ENCODE assay signal across 11 cellular contexts in the genomic region with DNA sequence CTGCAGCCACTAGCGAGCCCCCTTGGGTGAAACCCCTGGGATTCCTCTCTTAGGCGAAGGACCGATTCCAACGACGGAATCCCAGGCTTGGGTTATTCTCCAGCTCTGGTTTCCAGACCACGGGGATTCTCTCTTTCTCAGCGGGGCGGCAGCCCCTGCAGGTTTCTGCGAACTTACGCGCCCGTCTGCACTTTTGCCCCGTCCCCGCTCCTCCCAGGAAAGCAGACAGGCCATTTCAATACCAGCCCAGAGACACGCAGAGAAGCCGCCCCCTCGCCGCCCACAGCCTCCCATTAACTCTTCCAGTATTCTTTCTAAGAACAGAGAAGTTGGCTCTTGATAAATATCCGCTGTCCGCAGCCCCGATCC. TPM values are rescaled to one million over a fixed set of nuclear protein-coding genes. Genes with fewer than 3 reads are reported as not detected.
DNase-seq lines count a peak whose midpoint lies in the region; ATAC-seq and TF ChIP-seq lines count a peak whose summit lies in the region.
"Had no signal": no experiment of that assay in that cellular context is flagged by ENCODE, and none has a peak within 500 bp of the region (broad histone marks: within the 10 kb centered on the region; RNA-seq: fewer than 3 reads in every experiment).

No MANE protein-coding gene starts in this region.

- H3K36me3 ChIP-seq in osteoblast (ENCODE audit: insufficient read depth, low read length), result no peaks in the 10 kb centered on the region
- H3K36me3 ChIP-seq in testis (ENCODE audit: low read depth, missing control alignments), result no peaks in the 10 kb centered on the region

- ATAC-seq in HG02610 (IDR thresholded peaks at IDR 0.05; ENCODE audit: unreplicated experiment), result no peak
- ATAC-seq: sciatic nerve had no signal

- no peak overlapping the region for H3K27ac ChIP-seq in coronary artery
- no peak overlapping the region for H3K27ac ChIP-seq in osteoblast (ENCODE audit: low read depth, low read length)
- no peak overlapping the region for H3K27ac ChIP-seq in testis
- H3K27ac ChIP-seq: PC-9 had no signal

- WGBS in testis, 2 donors, result 0% methylated on average over 16 to 21 of the region's 21 CpGs

- no peak overlapping the region for H2AFZ ChIP-seq in osteoblast (ENCODE audit: low read length)
- H2AFZ ChIP-seq: PC-9 had no signal

- H3K9me3 ChIP-seq in osteoblast (ENCODE audit: low read depth, low read length) (no peaks in the 10 kb centered on the region), testis (no peaks in the 10 kb centered on the region)

- H3K4me1 ChIP-seq in osteoblast (ENCODE audit: insufficient read depth, low read length) (no peaks in the 10 kb centered on the region), testis (peaks cover 4% of the 10 kb centered on the region)

- TF ChIP-seq CTCF in GM10266 (IDR thresholded peaks at IDR 0.05; ENCODE audit: control insufficient read depth, insufficient read depth, low read depth, missing control alignments), result no peak
- no peak for TF ChIP-seq CTCF in coronary artery (IDR thresholded peaks at IDR 0.05)
- TF ChIP-seq CTCF in osteoblast (IDR thresholded peaks at IDR 0.05; ENCODE audit: extremely low read depth, low read depth, low read length), result no peak
- TF ChIP-seq CTCF in testis (IDR thresholded peaks at IDR 0.05), result no peak

- H3K27me3 ChIP-seq in osteoblast (ENCODE audit: insufficient read depth, low read length), result peaks cover 25% of the 10 kb centered on the region
- no peaks in the 10 kb centered on the region for H3K27me3 ChIP-seq in testis

- TF ChIP-seq POLR2A in testis (IDR thresholded peaks at IDR 0.05), result no peak

- DNase-seq in GM10266 (ENCODE audit: extremely low spot score) (peak; percentile 48), NCI-H1105 treated with DMSO at 0.1 percent for 48 hours (lab: John Stamatoyannopoulos, UW) (peak; percentile 63), coronary artery (ENCODE audit: low spot score) (no peak), osteoblast (ENCODE audit: insufficient read length, low spot score, missing footprints) (peak; percentile 59), midbrain (lab: John Stamatoyannopoulos, UW) (no peak), testis (no peak)
- DNase-seq: PC-9 had no signal

- no peaks in the 10 kb centered on the region for H4K20me1 ChIP-seq in osteoblast (ENCODE audit: insufficient read depth, low read length)

- intact Hi-C loops in testis (cut with DNase I; ENCODE audit: low total_unique reads), result no loop called here

- H3K79me2 ChIP-seq in osteoblast (ENCODE audit: insufficient read depth, low read length), result no peaks in the 10 kb centered on the region

- no peak overlapping the region for H3K4me2 ChIP-seq in osteoblast (ENCODE audit: insufficient read depth, low read length)
- H3K4me2 ChIP-seq: PC-9 had no signal

- H3K4me3 ChIP-seq in coronary artery (peak overlapping the region; percentile 54), osteoblast (ENCODE audit: insufficient read depth, low read length) (no peak overlapping the region), testis (peak overlapping the region in 1 of 2 donors; percentile 20)
- H3K4me3 ChIP-seq: PC-9 had no signal

RNA-seq across cellular contexts. Expression of gene CBLN2, which starts 1.2 kb away (rescaled TPM):
- total RNA-seq in osteoblast (under 0.01 TPM in 1 of 2 replicates, not detected in the other), testis (1 to 10 TPM; 1.1 to 1.8 TPM)
- polyA plus RNA-seq in testis (ENCODE audit: insufficient read depth, low read depth, low replicate concordance), result 0.80 TPM
- total RNA-seq: activated CD8-positive, alpha-beta memory T cell treated with anti-CD3 and anti-CD28 coated beads for 36 hours; PC-9; sciatic nerve had no signal
- polyA plus RNA-seq: keratinocyte had no signal

Comparison
In these comparisons a context has a peak if more than half of its experiments do, and no peak if none do; other contexts are left out.
1. DNase-seq: peak in GM10266 (single experiment), NCI-H1105 treated with DMSO at 0.1 percent for 48 hours (single experiment) and osteoblast (single experiment); none in coronary artery (single experiment), midbrain (single experiment) and testis (single experiment).